22 cellular contexts compared by ENCODE assay signal in genomic region chr14:64826845-64827244, GRCh38. TPM values are rescaled to one million over a fixed set of nuclear protein-coding genes. Genes with fewer than 3 reads are reported as not detected.
A peak's percentile ranks its signal among the peaks of the same experiment; 100 is the strongest.
DNase-seq lines count a peak whose midpoint lies in the region; ATAC-seq and TF ChIP-seq lines count a peak whose summit lies in the region.
"Had no signal": no experiment of that assay in that cellular context is flagged by ENCODE, and none has a peak within 500 bp of the region (broad histone marks: within the 10 kb centered on the region; RNA-seq: fewer than 3 reads in every experiment).

No MANE protein-coding gene starts in this region.

- peak overlapping the region; percentile 51 to 60 (median 54) for H3K9ac ChIP-seq in skeletal muscle tissue (ENCODE audit: low read depth in 1 of 3, low read length in 3 of 3)
- H3K9ac ChIP-seq: BLaER1 treated with 17β-estradiol and CSF1 and Interleukin-3, amounts not matched to agents 10 nM and 100 nM; neural progenitor cell had no signal

- H3K27ac ChIP-seq in skeletal muscle tissue (ENCODE audit: low read depth, low read length) = peak overlapping the region; percentile 94
- H3K27ac ChIP-seq: BLaER1 treated with 17β-estradiol and CSF1 and Interleukin-3, amounts not matched to agents 10 nM and 100 nM; neural progenitor cell; transverse colon had no signal

- ATAC-seq in GM18909 (IDR thresholded peaks at IDR 0.05; ENCODE audit: poor library complexity, unreplicated experiment) = no peak
- ATAC-seq: left cardiac atrium; right cardiac atrium; stimulated activated naive CD8-positive, alpha-beta T cell treated with anti-CD3 and anti-CD28 coated beads, Interleukin-15, Interleukin-2, amounts not matched to agents 100 U/mL and 50 U/mL, for 24 hours had no signal

- H3K4me1 ChIP-seq in skeletal muscle tissue (ENCODE audit: control insufficient read depth in 3 of 3, insufficient read depth in 3 of 3, low read length in 3 of 3) = peaks cover 66 to 87% (median 73%) of the 10 kb centered on the region in 3 donors
- H3K4me1 ChIP-seq: neural progenitor cell had no signal

- H3K4me3 ChIP-seq in choroid plexus epithelial cell (ENCODE audit: low read depth, low read length) (no peak overlapping the region), skeletal muscle tissue (ENCODE audit: low read length in 3 of 3) (peak overlapping the region in 2 of 3 donors; percentile 42 to 46)
- H3K4me3 ChIP-seq: BLaER1 treated with 17β-estradiol and CSF1 and Interleukin-3, amounts not matched to agents 10 nM and 100 nM; neural progenitor cell; transverse colon had no signal

- peak; percentile 4 for DNase-seq in NK-92 treated with Interleukin-12 subunit alpha and Interleukin-12 subunit beta, amount 100 ng/mL, for 24 hours (lab: John Stamatoyannopoulos, UW)
- DNase-seq in NK-92 (lab: John Stamatoyannopoulos, UW; ENCODE audit: unreplicated experiment) (no peak), SHP77 (lab: John Stamatoyannopoulos, UW) (peak; percentile 62 to 72), choroid plexus epithelial cell (ENCODE audit: low read depth) (peak; percentile 50), retina (no peak), pons (ENCODE audit: low spot score) (no peak)
- DNase-seq: activated CD4-positive, alpha-beta T cell treated with anti-CD3 and anti-CD28 coated beads, Interleukin-2, amount 50 U/mL, for 4 hours; activated naive CD4-positive, alpha-beta T cell treated with anti-CD3 and anti-CD28 coated beads, Interleukin-2, amount 10 ng/mL, durations not matched to agents 7 days and 5 days; cortex of kidney; GDM1; left cardiac atrium; NCI-H1048; NCI-H2107; NCI-H69; stimulated activated naive CD8-positive, alpha-beta T cell treated with anti-CD3 and anti-CD28 coated beads, Interleukin-15, Interleukin-2, amounts not matched to agents 100 U/mL and 50 U/mL, for 24 hours; SW 1271; transverse colon had no signal

- TF ChIP-seq CTCF in choroid plexus epithelial cell (conservative IDR thresholded peaks at IDR 0.05; ENCODE audit: low read depth, low read length) = no peak

- peaks cover 0 to 1% (median 1%) of the 10 kb centered on the region in 3 donors for H3K36me3 ChIP-seq in skeletal muscle tissue (ENCODE audit: control insufficient read depth in 3 of 3, insufficient read depth in 3 of 3, low read length in 3 of 3)
- H3K36me3 ChIP-seq: BLaER1 treated with 17β-estradiol and CSF1 and Interleukin-3, amounts not matched to agents 10 nM and 100 nM; neural progenitor cell; transverse colon had no signal

- no peaks in the 10 kb centered on the region for H3K9me3 ChIP-seq in skeletal muscle tissue (ENCODE audit: control insufficient read depth in 3 of 3, low read length in 3 of 3)
- H3K9me3 ChIP-seq: BLaER1 treated with 17β-estradiol and CSF1 and Interleukin-3, amounts not matched to agents 10 nM and 100 nM; transverse colon had no signal

- no peaks in the 10 kb centered on the region for H3K27me3 ChIP-seq in skeletal muscle tissue (ENCODE audit: control insufficient read depth in 3 of 3, insufficient read depth in 3 of 3, low read length in 3 of 3)
- H3K27me3 ChIP-seq: BLaER1 treated with 17β-estradiol and CSF1 and Interleukin-3, amounts not matched to agents 10 nM and 100 nM; transverse colon had no signal

RNA-seq across cellular contexts. Expression of gene SPTB, which starts 52.9 kb away (rescaled TPM):
- total RNA-seq in skeletal muscle tissue = 312 TPM

Comparison
In these comparisons a context has a peak if more than half of its experiments do, and no peak if none do; other contexts are left out.
1. DNase-seq: peak in NK-92 treated with Interleukin-12 subunit alpha and Interleukin-12 subunit beta, amount 100 ng/mL, for 24 hours (single experiment), SHP77 (2 of 2) and choroid plexus epithelial cell (single experiment); none in NK-92 (single experiment), retina (single experiment) and pons (single experiment).